ENCODE assay signal across 8 cellular contexts in genomic region chr2:47402805-47403691, GRCh38. TPM values are rescaled to one million over a fixed set of nuclear protein-coding genes. Genes with fewer than 3 reads are reported as not detected.
DNase-seq lines count a peak whose midpoint lies in the region; ATAC-seq and TF ChIP-seq lines count a peak whose summit lies in the region.

Gene MSH2, plus strand, starts transcription at chr2:47403156. Its CDS starts 36 bp downstream, at chr2:47403192.

- H3K9me3 ChIP-seq in lung (ENCODE audit: control insufficient read depth in 2 of 2, insufficient read depth in 1 of 2, low read length in 1 of 2) = no peaks in the 10 kb centered on the region

- DNase-seq in CMK (ENCODE audit: low read depth) (peak; percentile 95), GM20000 (ENCODE audit: low spot score) (peak; percentile 96), HT-29 (ENCODE audit: low spot score) (peak; percentile 92), lung (ENCODE audit: low spot score) (peak; percentile 91)
- DNase-seq in NK-92 treated with Interleukin-12 subunit alpha and Interleukin-12 subunit beta, amount 100 ng/mL, for 24 hours (lab: John Stamatoyannopoulos, UW) = peak; percentile 86
- peak; percentile 82 for DNase-seq in activated CD8-positive, alpha-beta memory T cell treated with anti-CD3 and anti-CD28 coated beads for 1 hour (ENCODE audit: extremely low read depth in 1 of 2, low read depth in 1 of 2)
- DNase-seq in effector CD4-positive, alpha-beta T cell = peak; percentile 88
- DNase-seq in stimulated activated CD4-positive, alpha-beta T cell treated with anti-CD3 and anti-CD28 coated beads, TNF-alpha, amount 100 ng/mL, for 24 hours (ENCODE audit: low read depth in 3 of 3) = peak; percentile 85 to 94 (median 87)

- H3K36me3 ChIP-seq in lung (ENCODE audit: control insufficient read depth in 2 of 2, insufficient read depth in 2 of 2, low read length in 2 of 2) = no peaks in the 10 kb centered on the region

- ATAC-seq in lung (ENCODE audit: insufficient read depth, low FRiP score) = peak; percentile 98

- no peaks in the 10 kb centered on the region for H3K27me3 ChIP-seq in lung (ENCODE audit: control insufficient read depth, insufficient read depth)

- 0% methylated on average over 76 to 78 of the region's 78 CpGs for WGBS in lung, 2 donors

- peaks cover 0 to 8% of the 10 kb centered on the region in 2 donors for H3K4me1 ChIP-seq in lung (ENCODE audit: control insufficient read depth in 2 of 2, insufficient read depth in 2 of 2, low read length in 2 of 2)

- TF ChIP-seq CTCF in GM20000 (IDR thresholded peaks at IDR 0.05; ENCODE audit: extremely low read depth, missing control alignments) = no peak
- TF ChIP-seq CTCF in lung (IDR thresholded peaks at IDR 0.05; ENCODE audit: control extremely low read depth, extremely low read depth) = no peak

- H3K4me3 ChIP-seq in lung = peak within 1 kb of the TSS; percentile 71

- peak within 1 kb of the TSS; percentile 42 to 76 for H3K27ac ChIP-seq in lung (ENCODE audit: low read depth in 1 of 2, low read length in 1 of 2)

RNA-seq across cellular contexts. Expression of gene MSH2, which starts in this region (rescaled TPM):
- 36.4 and 38.2 TPM in 2 replicates for total RNA-seq in HT-29 (2014; rRNA removed; shearing (Covaris generic))
- total RNA-seq in lung = 10 to 100 TPM; 12.9 to 44.9 TPM
- 1 to 10 TPM; 6.4 to 8.1 TPM for polyA plus RNA-seq in lung

Comparison
In these comparisons a context has a peak if more than half of its experiments do, and no peak if none do; other contexts are left out.
1. Peak in every context shown above with its lines: DNase-seq, ATAC-seq, H3K4me3 ChIP-seq and H3K27ac ChIP-seq.